ENCODE assay signal across 9 cellular contexts in genomic region chr3:160226740-160227048, GRCh38. TPM values are rescaled to one million over a fixed set of nuclear protein-coding genes. Genes with fewer than 3 reads are reported as not detected.
DNase-seq lines count a peak whose midpoint lies in the region; ATAC-seq and TF ChIP-seq lines count a peak whose summit lies in the region.
"Had no signal": no experiment of that assay in that cellular context is flagged by ENCODE, and none has a peak within 500 bp of the region (broad histone marks: within the 10 kb centered on the region; RNA-seq: fewer than 3 reads in every experiment).

No MANE protein-coding gene starts in this region.

- no peak overlapping the region for H3K27ac ChIP-seq in HUES48 (ENCODE audit: low read depth, low read length)
- H3K27ac ChIP-seq in ectodermal cell (ENCODE audit: insufficient read depth, low read depth, low read length, poor library complexity, severe bottlenecking), result no peak overlapping the region
- H3K27ac ChIP-seq in neural cell (ENCODE audit: low read length), result no peak overlapping the region
- H3K27ac ChIP-seq: PC-9 had no signal

- H3K4me2 ChIP-seq in neural cell (ENCODE audit: low read length), result no peak overlapping the region

- TF ChIP-seq CTCF in AG09309 (IDR thresholded peaks at IDR 0.05; ENCODE audit: control insufficient read depth, insufficient read depth, low read depth, low read length, missing control alignments) (no peak), neural cell (IDR thresholded peaks at IDR 0.05; ENCODE audit: poor library complexity, severe bottlenecking) (no peak), GM13977 (IDR thresholded peaks at IDR 0.05; ENCODE audit: extremely low read depth, insufficient read depth, missing control alignments) (no peak)

- H3K9me2 ChIP-seq in neural cell (ENCODE audit: insufficient read depth, low read length), result no peaks in the 10 kb centered on the region

- H3K9me3 ChIP-seq in HUES48 (ENCODE audit: control insufficient read depth, insufficient read depth, low read length) (no peaks in the 10 kb centered on the region), ectodermal cell (ENCODE audit: control insufficient read depth, low read length) (no peaks in the 10 kb centered on the region), neural cell (ENCODE audit: low read length) (no peaks in the 10 kb centered on the region)

- peak overlapping the region; percentile 45 for H3K4me3 ChIP-seq in AG09309 (ENCODE audit: control insufficient read depth, low read depth, low read length)
- H3K4me3 ChIP-seq in HUES48 (ENCODE audit: low read depth, low read length), result peak overlapping the region; percentile 68
- H3K4me3 ChIP-seq in ectodermal cell (ENCODE audit: insufficient read depth, low read depth, low read length), result peak overlapping the region; percentile 37
- peak overlapping the region; percentile 75 for H3K4me3 ChIP-seq in neural cell (ENCODE audit: low read length)

- DNase-seq in AG09309 (ENCODE audit: low read depth) (no peak), GM13977 (ENCODE audit: low spot score) (no peak), GM19238 (ENCODE audit: insufficient read length, low spot score) (no peak)
- DNase-seq: PC-9 had no signal

- in situ Hi-C loops in GM13977 (cut with MboI; ENCODE audit: low pct_unique_long_range_greater_than_20kb, low sequenced_read_pairs, unreplicated experiment), result no loop called here

- H2AFZ ChIP-seq in neural cell (ENCODE audit: low read depth, low read length), result no peak overlapping the region
- H2AFZ ChIP-seq: PC-9 had no signal

- TF ChIP-seq EP300 in neural cell (conservative IDR thresholded peaks at IDR 0.05; ENCODE audit: poor library complexity, severe bottlenecking), result no peak

- H3K4me1 ChIP-seq in HUES48 (ENCODE audit: control insufficient read depth, insufficient read depth, low read length), result peaks cover 13% of the 10 kb centered on the region; the same call in 1 of the 2 replicates
- H3K4me1 ChIP-seq in ectodermal cell (ENCODE audit: control insufficient read depth, insufficient read depth, low read length), result peaks cover 8% of the 10 kb centered on the region

- ATAC-seq in HG03439 (IDR thresholded peaks at IDR 0.05; ENCODE audit: unreplicated experiment), result no peak
- ATAC-seq in GM21528 (IDR thresholded peaks at IDR 0.05; ENCODE audit: low FRiP score, unreplicated experiment), result no peak

- WGBS in ectodermal cell, 2 experiments, result 20 to 22% methylated on average over 12 of the region's 12 CpGs

- H3K79me2 ChIP-seq in neural cell (replicated peaks; ENCODE audit: insufficient read depth, low read length), result no peaks in the 10 kb centered on the region

- no peaks in the 10 kb centered on the region for H4K20me1 ChIP-seq in neural cell (ENCODE audit: insufficient read depth)

- no peak for TF ChIP-seq RAD21 in neural cell (conservative IDR thresholded peaks at IDR 0.05)

- H3K9ac ChIP-seq in HUES48 (ENCODE audit: low read depth, low read length) (0 out of 2 replicates have a peak overlapping the region, but pooled peaks have one; percentile 3), neural cell (ENCODE audit: low read length) (peak overlapping the region; percentile 57)

- peaks cover 6% of the 10 kb centered on the region for H3F3A ChIP-seq in neural cell (ENCODE audit: insufficient read depth, low read length, poor library complexity, severe bottlenecking)

- H3K36me3 ChIP-seq in HUES48 (ENCODE audit: control insufficient read depth, insufficient read depth, low read length) (no peaks in the 10 kb centered on the region), ectodermal cell (ENCODE audit: control insufficient read depth, insufficient read depth, low read length) (no peaks in the 10 kb centered on the region), neural cell (ENCODE audit: insufficient read depth, low read length) (no peaks in the 10 kb centered on the region)

- H3K27me3 ChIP-seq in HUES48 (ENCODE audit: control insufficient read depth, insufficient read depth, low read length) (peaks cover 72% of the 10 kb centered on the region), ectodermal cell (ENCODE audit: control insufficient read depth, insufficient read depth, low read length, poor library complexity, severe bottlenecking) (peaks cover 78% of the 10 kb centered on the region), neural cell (ENCODE audit: insufficient read depth, low read depth, low read length) (peaks cover 74% of the 10 kb centered on the region)

TF ChIP-seq in neural cell, 6 proteins besides CTCF, POLR2A, EP300 and RAD21:
- no peak for TF ChIP-seq SMC3 (conservative IDR thresholded peaks at IDR 0.05; ENCODE audit: poor library complexity)
- TF ChIP-seq POLR2AphosphoS5 (IDR thresholded peaks at IDR 0.05), result no peak
- no peak for TF ChIP-seq TAF1 (IDR thresholded peaks at IDR 0.05; ENCODE audit: low read depth)
- no peak for TF ChIP-seq REST (IDR thresholded peaks at IDR 0.05; ENCODE audit: borderline replicate concordance)
- no peak for TF ChIP-seq MXI1 (conservative IDR thresholded peaks at IDR 0.05; ENCODE audit: poor library complexity, severe bottlenecking)
- no peak for TF ChIP-seq EZH2 (IDR thresholded peaks at IDR 0.05; ENCODE audit: borderline replicate concordance, insufficient read depth, low read length, poor library complexity, severe bottlenecking)
TF ChIP-seq in neural cell: peak in this region for 0.

RNA-seq across cellular contexts. Expression of gene C3orf80, which starts 1.5 kb away (rescaled TPM):
- 0.15 TPM for polyA plus RNA-seq in ectodermal cell (2013, experiment 1 of 4)
- polyA plus RNA-seq in ectodermal cell (2013, experiment 2 of 4), result not detected
- not detected for polyA plus RNA-seq in ectodermal cell (2013, experiment 3 of 4)
- polyA plus RNA-seq in ectodermal cell (2013, experiment 4 of 4), result 0.16 TPM
- polyA plus RNA-seq in neural cell, result 0.57 and 0.68 TPM in 2 replicates
- 1.3 and 1.7 TPM in 2 replicates for polyA minus RNA-seq in neural cell
